Comparison of ENCODE assay signal across 25 cellular contexts in the genomic region with DNA sequence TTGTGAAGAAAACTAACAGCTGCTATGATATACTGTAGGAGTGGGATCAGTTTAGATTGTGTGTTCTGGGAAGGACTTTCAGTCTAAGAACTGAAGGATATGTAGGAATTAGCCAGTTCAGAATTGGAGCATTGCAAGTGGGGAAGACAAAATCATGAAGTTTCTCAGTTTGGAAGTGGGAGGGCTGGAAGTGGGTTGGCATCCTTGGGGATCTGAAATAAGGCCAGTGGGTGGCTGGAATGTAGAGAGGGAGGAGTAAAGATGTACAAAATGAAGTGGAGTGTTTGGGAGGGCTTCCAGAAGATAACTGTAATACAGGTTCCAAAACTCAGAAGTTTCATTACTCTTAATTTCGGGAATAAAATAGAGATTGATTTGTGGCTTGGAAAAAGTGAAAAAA.
"Had no signal": no experiment of that assay in that cellular context is flagged by ENCODE, and none has a peak within 500 bp of the region (broad histone marks: within the 10 kb centered on the region; RNA-seq: fewer than 3 reads in every experiment).

No MANE protein-coding gene starts in this region.

- H3K4me3 Mint-ChIP-seq: activated CD4-positive, alpha-beta memory T cell treated with anti-CD3 and anti-CD28 coated beads for 36 hours; activated CD4-positive, alpha-beta T cell treated with anti-CD3 and anti-CD28 coated beads for 36 hours; activated CD4-positive, alpha-beta T cell treated with anti-CD3 and anti-CD28 coated beads, Interleukin-2, amount 10 ng/mL, durations not matched to agents 24 days and 14 days; activated naive CD8-positive, alpha-beta T cell treated with anti-CD3 and anti-CD28 coated beads for 36 hours; activated naive CD8-positive, alpha-beta T cell treated with anti-CD3 and anti-CD28 coated beads, Interleukin-2, amount 50 U/mL, for 24 hours; activated T-cell treated with anti-CD3 and anti-CD28 coated beads, Interleukin-2, amount 50 U/mL, for 24 hours; activated T-cell treated with anti-CD3 and anti-CD28 coated beads, Interleukin-2, amount 50 U/mL, for 72 hours had no signal

- FAIRE-seq: frontal cortex had no signal

- H3K4me1 Mint-ChIP-seq: activated CD4-positive, alpha-beta T cell treated with anti-CD3 and anti-CD28 coated beads for 36 hours; activated naive CD8-positive, alpha-beta T cell treated with anti-CD3 and anti-CD28 coated beads, Interleukin-2, amount 50 U/mL, for 24 hours had no signal

- H3K27me3 Mint-ChIP-seq: activated CD4-positive, alpha-beta memory T cell treated with anti-CD3 and anti-CD28 coated beads for 36 hours; activated CD4-positive, alpha-beta T cell treated with anti-CD3 and anti-CD28 coated beads for 36 hours; activated CD4-positive, alpha-beta T cell treated with anti-CD3 and anti-CD28 coated beads, Interleukin-2, amount 10 ng/mL, durations not matched to agents 24 days and 14 days; activated naive CD8-positive, alpha-beta T cell treated with anti-CD3 and anti-CD28 coated beads for 36 hours; activated naive CD8-positive, alpha-beta T cell treated with anti-CD3 and anti-CD28 coated beads, Interleukin-2, amount 50 U/mL, for 24 hours; activated T-cell treated with anti-CD3 and anti-CD28 coated beads, Interleukin-2, amount 50 U/mL, for 24 hours had no signal

- H3K9me3 ChIP-seq: adrenal gland, body of pancreas, colonic mucosa had no signal

- ATAC-seq: activated CD4-positive, alpha-beta T cell treated with anti-CD3 and anti-CD28 coated beads for 36 hours; activated naive CD8-positive, alpha-beta T cell treated with anti-CD3 and anti-CD28 coated beads, Interleukin-2, amount 50 U/mL, for 24 hours; activated T-cell treated with anti-CD3 and anti-CD28 coated beads, Interleukin-2, amount 50 U/mL, for 72 hours; body of pancreas; esophagus mucosa had no signal

- DNase-seq: activated CD4-positive, alpha-beta memory T cell treated with anti-CD3 and anti-CD28 coated beads for 36 hours; activated CD4-positive, alpha-beta T cell treated with anti-CD3 and anti-CD28 coated beads for 36 hours; activated CD4-positive, alpha-beta T cell treated with anti-CD3 and anti-CD28 coated beads, Interleukin-2, amount 10 ng/mL, durations not matched to agents 24 days and 14 days; activated CD4-positive, CD25-positive, alpha-beta regulatory T cell; activated CD4-positive, CD25-positive, alpha-beta regulatory T cell treated with anti-CD3 and anti-CD28 coated beads, Interleukin-2, amount 50 U/mL, for 72 hours; activated CD8-positive, alpha-beta memory T cell treated with anti-CD3 and anti-CD28 coated beads, Interleukin-2, amount 50 U/mL, for 48 hours; activated gamma-delta T cell; activated naive CD4-positive, alpha-beta T cell treated with anti-CD3 and anti-CD28 coated beads, Interleukin-2, amount 50 U/mL, for 16 hours; activated naive CD4-positive, alpha-beta T cell treated with Interleukin-2 at 50 U/mL for 16 hours; activated naive CD8-positive, alpha-beta T cell treated with anti-CD3 and anti-CD28 coated beads for 36 hours; activated naive CD8-positive, alpha-beta T cell treated with anti-CD3 and anti-CD28 coated beads, Interleukin-2, amount 50 U/mL, for 24 hours; activated T-cell treated with anti-CD3 and anti-CD28 coated beads for 4 hours; activated T-cell treated with anti-CD3 and anti-CD28 coated beads, Interleukin-2, amount 50 U/mL, for 24 hours; activated T-cell treated with anti-CD3 and anti-CD28 coated beads, Interleukin-2, amount 50 U/mL, for 72 hours; adrenal gland; amygdala; aorta; body of pancreas; caudate nucleus; cerebellar nuclear complex; colonic mucosa; effector CD8-positive, alpha-beta T cell; T-helper 2 cell had no signal

- H3K27ac ChIP-seq: adrenal gland, body of pancreas, colonic mucosa had no signal

- H3K36me3 ChIP-seq: adrenal gland, colonic mucosa had no signal

- H3K27ac Mint-ChIP-seq: activated CD4-positive, alpha-beta memory T cell treated with anti-CD3 and anti-CD28 coated beads for 36 hours; activated CD4-positive, alpha-beta T cell treated with anti-CD3 and anti-CD28 coated beads for 36 hours; activated CD4-positive, alpha-beta T cell treated with anti-CD3 and anti-CD28 coated beads, Interleukin-2, amount 10 ng/mL, durations not matched to agents 24 days and 14 days; activated naive CD8-positive, alpha-beta T cell treated with anti-CD3 and anti-CD28 coated beads for 36 hours; activated naive CD8-positive, alpha-beta T cell treated with anti-CD3 and anti-CD28 coated beads, Interleukin-2, amount 50 U/mL, for 24 hours; activated T-cell treated with anti-CD3 and anti-CD28 coated beads, Interleukin-2, amount 50 U/mL, for 24 hours; activated T-cell treated with anti-CD3 and anti-CD28 coated beads, Interleukin-2, amount 50 U/mL, for 72 hours had no signal

- H3K4me3 ChIP-seq: adrenal gland, body of pancreas, colonic mucosa had no signal

- H3K9me3 Mint-ChIP-seq: activated CD4-positive, alpha-beta memory T cell treated with anti-CD3 and anti-CD28 coated beads for 36 hours; activated CD4-positive, alpha-beta T cell treated with anti-CD3 and anti-CD28 coated beads, Interleukin-2, amount 10 ng/mL, durations not matched to agents 24 days and 14 days; activated naive CD8-positive, alpha-beta T cell treated with anti-CD3 and anti-CD28 coated beads for 36 hours; activated naive CD8-positive, alpha-beta T cell treated with anti-CD3 and anti-CD28 coated beads, Interleukin-2, amount 50 U/mL, for 24 hours; activated T-cell treated with anti-CD3 and anti-CD28 coated beads, Interleukin-2, amount 50 U/mL, for 24 hours; activated T-cell treated with anti-CD3 and anti-CD28 coated beads, Interleukin-2, amount 50 U/mL, for 72 hours had no signal

- H3K4me1 ChIP-seq: adrenal gland, colonic mucosa had no signal
